Comparison of ENCODE assay signal across 2 cellular contexts in the genomic region with DNA sequence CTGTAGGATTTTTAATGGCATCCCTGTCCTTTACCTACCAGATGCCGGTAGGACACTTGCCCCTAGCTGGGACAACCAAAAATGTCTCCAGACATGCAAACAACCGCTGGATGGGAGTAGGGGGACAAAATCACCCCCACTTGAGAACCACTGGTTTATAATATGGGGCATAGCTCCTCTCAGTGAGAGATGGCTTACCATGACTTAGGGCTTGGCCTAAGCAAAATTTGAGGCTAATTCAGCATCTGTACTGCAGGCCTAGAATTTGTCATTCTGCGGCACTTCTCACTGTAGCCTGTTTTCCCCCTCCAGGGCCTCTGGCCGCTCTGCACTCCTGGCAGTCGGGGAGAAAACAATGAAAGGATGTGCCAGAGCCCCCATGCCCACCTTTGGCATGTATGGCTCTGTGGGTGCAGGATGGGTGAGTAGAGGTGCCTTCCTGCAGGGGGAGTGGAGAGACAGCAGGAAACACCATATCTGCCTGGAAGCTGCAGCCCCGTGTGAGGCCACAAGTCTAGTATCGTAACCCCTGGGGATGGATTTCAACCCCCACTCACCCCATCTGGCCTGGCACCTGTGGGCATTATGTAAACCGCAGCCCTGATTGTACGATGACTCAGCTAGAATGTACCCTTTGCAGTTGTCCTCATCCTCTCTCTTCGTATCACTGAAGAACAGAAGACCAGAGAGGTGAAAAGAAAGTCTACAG.
TF ChIP-seq lines count a peak whose summit lies in the region.

No MANE protein-coding gene starts in this region.

TF ChIP-seq in Ishikawa, 13 proteins besides CTCF, POLR2A, EP300 and RAD21 (continued from another document):
- TF ChIP-seq NFIC (IDR thresholded peaks at IDR 0.05) = no peak
- no peak for TF ChIP-seq FOXM1 (IDR thresholded peaks at IDR 0.05; ENCODE audit: borderline replicate concordance, low read depth)
- TF ChIP-seq, protein P1, sequence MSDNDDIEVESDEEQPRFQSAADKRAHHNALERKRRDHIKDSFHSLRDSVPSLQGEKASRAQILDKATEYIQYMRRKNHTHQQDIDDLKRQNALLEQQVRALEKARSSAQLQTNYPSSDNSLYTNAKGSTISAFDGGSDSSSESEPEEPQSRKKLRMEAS (IDR thresholded peaks at IDR 0.05) = no peak
- no peak for TF ChIP-seq YY1 (IDR thresholded peaks at IDR 0.05; ENCODE audit: low read depth)
- TF ChIP-seq ZBTB7A (IDR thresholded peaks at IDR 0.05; ENCODE audit: low read depth) = no peak
- TF ChIP-seq, protein P2, sequence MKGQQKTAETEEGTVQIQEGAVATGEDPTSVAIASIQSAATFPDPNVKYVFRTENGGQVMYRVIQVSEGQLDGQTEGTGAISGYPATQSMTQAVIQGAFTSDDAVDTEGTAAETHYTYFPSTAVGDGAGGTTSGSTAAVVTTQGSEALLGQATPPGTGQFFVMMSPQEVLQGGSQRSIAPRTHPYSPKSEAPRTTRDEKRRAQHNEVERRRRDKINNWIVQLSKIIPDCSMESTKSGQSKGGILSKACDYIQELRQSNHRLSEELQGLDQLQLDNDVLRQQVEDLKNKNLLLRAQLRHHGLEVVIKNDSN (IDR thresholded peaks at IDR 0.05) = no peak
- no peak for TF ChIP-seq TCF12 (IDR thresholded peaks at IDR 0.05; ENCODE audit: low read depth)

TF ChIP-seq in H1, 55 proteins besides CTCF, POLR2A, EP300 and RAD21:
- TF ChIP-seq SIN3A (conservative IDR thresholded peaks at IDR 0.05 in 1 of 2, IDR thresholded peaks at IDR 0.05 in 1 of 2; ENCODE audit: low read depth in 1 of 2, low read length in 2 of 2) (no peak), SAP30 (IDR thresholded peaks at IDR 0.05; ENCODE audit: insufficient read depth, insufficient replicate concordance, low read length) (no peak), PHF8 (conservative IDR thresholded peaks at IDR 0.05; ENCODE audit: low read depth, low read length) (no peak), BRCA1 (IDR thresholded peaks at IDR 0.05; ENCODE audit: low read depth, low read length) (no peak), SUZ12 (IDR thresholded peaks at IDR 0.05; ENCODE audit: low read length) (no peak), GABPA (IDR thresholded peaks at IDR 0.05; ENCODE audit: borderline replicate concordance, insufficient read depth, low read length) (no peak), KDM1A (IDR thresholded peaks at IDR 0.05; ENCODE audit: borderline replicate concordance, low read length) (no peak), SP4 (IDR thresholded peaks at IDR 0.05; ENCODE audit: low read length) (no peak), SP2 (IDR thresholded peaks at IDR 0.05; ENCODE audit: low read length) (no peak), YY1 (IDR thresholded peaks at IDR 0.05; ENCODE audit: low read depth, low read length) (no peak), NRF1 (IDR thresholded peaks at IDR 0.05; ENCODE audit: low read depth, low read length) (no peak), CHD2 (IDR thresholded peaks at IDR 0.05; ENCODE audit: low read length) (no peak), POU5F1 (IDR thresholded peaks at IDR 0.05; ENCODE audit: low read depth, low read length) (no peak), HDAC6 (IDR thresholded peaks at IDR 0.05; ENCODE audit: low read depth, low read length) (no peak), TBP (IDR thresholded peaks at IDR 0.05; ENCODE audit: low read depth, low read length) (no peak), EZH2 (IDR thresholded peaks at IDR 0.05; ENCODE audit: low read depth, low read length, severe bottlenecking) (no peak)
- TF ChIP-seq, protein P3, sequence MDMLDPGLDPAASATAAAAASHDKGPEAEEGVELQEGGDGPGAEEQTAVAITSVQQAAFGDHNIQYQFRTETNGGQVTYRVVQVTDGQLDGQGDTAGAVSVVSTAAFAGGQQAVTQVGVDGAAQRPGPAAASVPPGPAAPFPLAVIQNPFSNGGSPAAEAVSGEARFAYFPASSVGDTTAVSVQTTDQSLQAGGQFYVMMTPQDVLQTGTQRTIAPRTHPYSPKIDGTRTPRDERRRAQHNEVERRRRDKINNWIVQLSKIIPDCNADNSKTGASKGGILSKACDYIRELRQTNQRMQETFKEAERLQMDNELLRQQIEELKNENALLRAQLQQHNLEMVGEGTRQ (IDR thresholded peaks at IDR 0.05; ENCODE audit: low read length) = no peak
- TF ChIP-seq, protein P4, sequence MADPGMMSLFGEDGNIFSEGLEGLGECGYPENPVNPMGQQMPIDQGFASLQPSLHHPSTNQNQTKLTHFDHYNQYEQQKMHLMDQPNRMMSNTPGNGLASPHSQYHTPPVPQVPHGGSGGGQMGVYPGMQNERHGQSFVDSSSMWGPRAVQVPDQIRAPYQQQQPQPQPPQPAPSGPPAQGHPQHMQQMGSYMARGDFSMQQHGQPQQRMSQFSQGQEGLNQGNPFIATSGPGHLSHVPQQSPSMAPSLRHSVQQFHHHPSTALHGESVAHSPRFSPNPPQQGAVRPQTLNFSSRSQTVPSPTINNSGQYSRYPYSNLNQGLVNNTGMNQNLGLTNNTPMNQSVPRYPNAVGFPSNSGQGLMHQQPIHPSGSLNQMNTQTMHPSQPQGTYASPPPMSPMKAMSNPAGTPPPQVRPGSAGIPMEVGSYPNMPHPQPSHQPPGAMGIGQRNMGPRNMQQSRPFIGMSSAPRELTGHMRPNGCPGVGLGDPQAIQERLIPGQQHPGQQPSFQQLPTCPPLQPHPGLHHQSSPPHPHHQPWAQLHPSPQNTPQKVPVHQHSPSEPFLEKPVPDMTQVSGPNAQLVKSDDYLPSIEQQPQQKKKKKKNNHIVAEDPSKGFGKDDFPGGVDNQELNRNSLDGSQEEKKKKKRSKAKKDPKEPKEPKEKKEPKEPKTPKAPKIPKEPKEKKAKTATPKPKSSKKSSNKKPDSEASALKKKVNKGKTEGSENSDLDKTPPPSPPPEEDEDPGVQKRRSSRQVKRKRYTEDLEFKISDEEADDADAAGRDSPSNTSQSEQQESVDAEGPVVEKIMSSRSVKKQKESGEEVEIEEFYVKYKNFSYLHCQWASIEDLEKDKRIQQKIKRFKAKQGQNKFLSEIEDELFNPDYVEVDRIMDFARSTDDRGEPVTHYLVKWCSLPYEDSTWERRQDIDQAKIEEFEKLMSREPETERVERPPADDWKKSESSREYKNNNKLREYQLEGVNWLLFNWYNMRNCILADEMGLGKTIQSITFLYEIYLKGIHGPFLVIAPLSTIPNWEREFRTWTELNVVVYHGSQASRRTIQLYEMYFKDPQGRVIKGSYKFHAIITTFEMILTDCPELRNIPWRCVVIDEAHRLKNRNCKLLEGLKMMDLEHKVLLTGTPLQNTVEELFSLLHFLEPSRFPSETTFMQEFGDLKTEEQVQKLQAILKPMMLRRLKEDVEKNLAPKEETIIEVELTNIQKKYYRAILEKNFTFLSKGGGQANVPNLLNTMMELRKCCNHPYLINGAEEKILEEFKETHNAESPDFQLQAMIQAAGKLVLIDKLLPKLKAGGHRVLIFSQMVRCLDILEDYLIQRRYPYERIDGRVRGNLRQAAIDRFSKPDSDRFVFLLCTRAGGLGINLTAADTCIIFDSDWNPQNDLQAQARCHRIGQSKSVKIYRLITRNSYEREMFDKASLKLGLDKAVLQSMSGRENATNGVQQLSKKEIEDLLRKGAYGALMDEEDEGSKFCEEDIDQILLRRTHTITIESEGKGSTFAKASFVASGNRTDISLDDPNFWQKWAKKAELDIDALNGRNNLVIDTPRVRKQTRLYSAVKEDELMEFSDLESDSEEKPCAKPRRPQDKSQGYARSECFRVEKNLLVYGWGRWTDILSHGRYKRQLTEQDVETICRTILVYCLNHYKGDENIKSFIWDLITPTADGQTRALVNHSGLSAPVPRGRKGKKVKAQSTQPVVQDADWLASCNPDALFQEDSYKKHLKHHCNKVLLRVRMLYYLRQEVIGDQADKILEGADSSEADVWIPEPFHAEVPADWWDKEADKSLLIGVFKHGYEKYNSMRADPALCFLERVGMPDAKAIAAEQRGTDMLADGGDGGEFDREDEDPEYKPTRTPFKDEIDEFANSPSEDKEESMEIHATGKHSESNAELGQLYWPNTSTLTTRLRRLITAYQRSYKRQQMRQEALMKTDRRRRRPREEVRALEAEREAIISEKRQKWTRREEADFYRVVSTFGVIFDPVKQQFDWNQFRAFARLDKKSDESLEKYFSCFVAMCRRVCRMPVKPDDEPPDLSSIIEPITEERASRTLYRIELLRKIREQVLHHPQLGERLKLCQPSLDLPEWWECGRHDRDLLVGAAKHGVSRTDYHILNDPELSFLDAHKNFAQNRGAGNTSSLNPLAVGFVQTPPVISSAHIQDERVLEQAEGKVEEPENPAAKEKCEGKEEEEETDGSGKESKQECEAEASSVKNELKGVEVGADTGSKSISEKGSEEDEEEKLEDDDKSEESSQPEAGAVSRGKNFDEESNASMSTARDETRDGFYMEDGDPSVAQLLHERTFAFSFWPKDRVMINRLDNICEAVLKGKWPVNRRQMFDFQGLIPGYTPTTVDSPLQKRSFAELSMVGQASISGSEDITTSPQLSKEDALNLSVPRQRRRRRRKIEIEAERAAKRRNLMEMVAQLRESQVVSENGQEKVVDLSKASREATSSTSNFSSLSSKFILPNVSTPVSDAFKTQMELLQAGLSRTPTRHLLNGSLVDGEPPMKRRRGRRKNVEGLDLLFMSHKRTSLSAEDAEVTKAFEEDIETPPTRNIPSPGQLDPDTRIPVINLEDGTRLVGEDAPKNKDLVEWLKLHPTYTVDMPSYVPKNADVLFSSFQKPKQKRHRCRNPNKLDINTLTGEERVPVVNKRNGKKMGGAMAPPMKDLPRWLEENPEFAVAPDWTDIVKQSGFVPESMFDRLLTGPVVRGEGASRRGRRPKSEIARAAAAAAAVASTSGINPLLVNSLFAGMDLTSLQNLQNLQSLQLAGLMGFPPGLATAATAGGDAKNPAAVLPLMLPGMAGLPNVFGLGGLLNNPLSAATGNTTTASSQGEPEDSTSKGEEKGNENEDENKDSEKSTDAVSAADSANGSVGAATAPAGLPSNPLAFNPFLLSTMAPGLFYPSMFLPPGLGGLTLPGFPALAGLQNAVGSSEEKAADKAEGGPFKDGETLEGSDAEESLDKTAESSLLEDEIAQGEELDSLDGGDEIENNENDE (IDR thresholded peaks at IDR 0.05; ENCODE audit: insufficient replicate concordance, low read length) = no peak
